ENCODE assay signal across 1 cellular context in the genomic region with DNA sequence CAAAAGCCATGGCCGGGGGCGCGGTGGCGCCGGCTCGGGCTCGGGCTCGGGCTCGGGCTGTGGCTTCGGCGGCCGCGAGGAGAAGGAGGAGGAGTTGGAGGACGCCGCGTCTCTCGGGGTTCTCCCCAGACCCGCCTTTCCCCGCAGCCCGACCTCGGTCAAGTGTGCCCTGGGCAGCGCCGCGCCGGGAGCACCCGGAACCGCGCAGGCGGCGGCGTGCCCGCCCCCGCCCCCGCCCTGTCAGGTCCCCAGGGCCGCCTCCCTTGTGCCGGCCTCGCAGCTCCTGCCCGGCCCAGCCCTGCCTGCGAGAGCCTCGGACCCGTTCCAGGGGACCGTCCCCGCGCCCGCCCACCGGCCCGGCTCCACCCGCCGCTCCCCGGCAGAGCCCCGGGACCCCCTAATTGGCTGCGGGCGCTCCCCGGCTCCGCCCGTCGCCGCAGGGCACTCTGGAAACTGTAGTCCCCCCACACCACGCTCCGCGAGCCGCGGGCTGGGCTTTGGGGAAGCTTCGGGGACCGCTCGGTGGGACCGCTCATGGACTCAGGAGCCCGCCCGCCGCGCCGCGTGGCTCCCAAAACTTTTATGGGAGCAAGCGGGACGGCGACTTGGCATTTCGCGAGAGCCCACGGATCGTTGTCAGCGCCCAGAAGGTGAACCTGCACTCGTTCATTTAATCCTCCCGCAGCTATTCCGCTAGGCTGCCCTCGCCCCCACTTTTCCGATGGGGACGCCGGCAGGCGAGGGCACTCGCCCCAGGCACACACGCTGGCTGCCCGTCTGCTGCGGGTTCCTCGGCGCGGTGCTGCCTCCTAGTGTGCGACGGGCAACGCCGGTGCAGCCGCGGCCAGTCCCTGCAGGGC.
TF ChIP-seq lines count a peak whose summit lies in the region.

A gene (minus strand): TSS at position 192 of the 860 bp plus-strand sequence. CDS start 182 bp downstream, at position 10.

TF ChIP-seq in GM12878, 131 proteins besides CTCF, POLR2A, EP300 and RAD21 (continued from another document and continues in another):
- TF ChIP-seq ZBED1 (IDR thresholded peaks at IDR 0.05; ENCODE audit: borderline replicate concordance), result no peak
- peak; percentile 96 for TF ChIP-seq SMARCA5 (IDR thresholded peaks at IDR 0.05)
- TF ChIP-seq HDGF (IDR thresholded peaks at IDR 0.05), result peak; percentile 49; the same call in 1 of the 2 replicates
- peak; percentile 77 for TF ChIP-seq LARP7 (IDR thresholded peaks at IDR 0.05)
- TF ChIP-seq PAX5 (IDR thresholded peaks at IDR 0.05; ENCODE audit: borderline replicate concordance, low read depth, low read length), result peak; percentile 86
- no peak for TF ChIP-seq JUND (IDR thresholded peaks at IDR 0.05; ENCODE audit: low read depth, low read length)
- TF ChIP-seq, protein P1, sequence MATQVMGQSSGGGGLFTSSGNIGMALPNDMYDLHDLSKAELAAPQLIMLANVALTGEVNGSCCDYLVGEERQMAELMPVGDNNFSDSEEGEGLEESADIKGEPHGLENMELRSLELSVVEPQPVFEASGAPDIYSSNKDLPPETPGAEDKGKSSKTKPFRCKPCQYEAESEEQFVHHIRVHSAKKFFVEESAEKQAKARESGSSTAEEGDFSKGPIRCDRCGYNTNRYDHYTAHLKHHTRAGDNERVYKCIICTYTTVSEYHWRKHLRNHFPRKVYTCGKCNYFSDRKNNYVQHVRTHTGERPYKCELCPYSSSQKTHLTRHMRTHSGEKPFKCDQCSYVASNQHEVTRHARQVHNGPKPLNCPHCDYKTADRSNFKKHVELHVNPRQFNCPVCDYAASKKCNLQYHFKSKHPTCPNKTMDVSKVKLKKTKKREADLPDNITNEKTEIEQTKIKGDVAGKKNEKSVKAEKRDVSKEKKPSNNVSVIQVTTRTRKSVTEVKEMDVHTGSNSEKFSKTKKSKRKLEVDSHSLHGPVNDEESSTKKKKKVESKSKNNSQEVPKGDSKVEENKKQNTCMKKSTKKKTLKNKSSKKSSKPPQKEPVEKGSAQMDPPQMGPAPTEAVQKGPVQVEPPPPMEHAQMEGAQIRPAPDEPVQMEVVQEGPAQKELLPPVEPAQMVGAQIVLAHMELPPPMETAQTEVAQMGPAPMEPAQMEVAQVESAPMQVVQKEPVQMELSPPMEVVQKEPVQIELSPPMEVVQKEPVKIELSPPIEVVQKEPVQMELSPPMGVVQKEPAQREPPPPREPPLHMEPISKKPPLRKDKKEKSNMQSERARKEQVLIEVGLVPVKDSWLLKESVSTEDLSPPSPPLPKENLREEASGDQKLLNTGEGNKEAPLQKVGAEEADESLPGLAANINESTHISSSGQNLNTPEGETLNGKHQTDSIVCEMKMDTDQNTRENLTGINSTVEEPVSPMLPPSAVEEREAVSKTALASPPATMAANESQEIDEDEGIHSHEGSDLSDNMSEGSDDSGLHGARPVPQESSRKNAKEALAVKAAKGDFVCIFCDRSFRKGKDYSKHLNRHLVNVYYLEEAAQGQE (IDR thresholded peaks at IDR 0.05; ENCODE audit: low read depth, low read length), result no peak
- peak; percentile 89 for TF ChIP-seq EED (IDR thresholded peaks at IDR 0.05; ENCODE audit: low read depth)
- TF ChIP-seq, protein P2, sequence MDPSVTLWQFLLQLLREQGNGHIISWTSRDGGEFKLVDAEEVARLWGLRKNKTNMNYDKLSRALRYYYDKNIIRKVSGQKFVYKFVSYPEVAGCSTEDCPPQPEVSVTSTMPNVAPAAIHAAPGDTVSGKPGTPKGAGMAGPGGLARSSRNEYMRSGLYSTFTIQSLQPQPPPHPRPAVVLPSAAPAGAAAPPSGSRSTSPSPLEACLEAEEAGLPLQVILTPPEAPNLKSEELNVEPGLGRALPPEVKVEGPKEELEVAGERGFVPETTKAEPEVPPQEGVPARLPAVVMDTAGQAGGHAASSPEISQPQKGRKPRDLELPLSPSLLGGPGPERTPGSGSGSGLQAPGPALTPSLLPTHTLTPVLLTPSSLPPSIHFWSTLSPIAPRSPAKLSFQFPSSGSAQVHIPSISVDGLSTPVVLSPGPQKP (IDR thresholded peaks at IDR 0.05; ENCODE audit: low read depth, low read length), result no peak; the same call in 1 of the 2 replicates
- TF ChIP-seq RCOR1 (conservative IDR thresholded peaks at IDR 0.05; ENCODE audit: low read depth, low read length), result no peak
- peak; percentile 78; the same call in 1 of the 2 replicates for TF ChIP-seq CHD4 (IDR thresholded peaks at IDR 0.05)
- TF ChIP-seq, protein P3, sequence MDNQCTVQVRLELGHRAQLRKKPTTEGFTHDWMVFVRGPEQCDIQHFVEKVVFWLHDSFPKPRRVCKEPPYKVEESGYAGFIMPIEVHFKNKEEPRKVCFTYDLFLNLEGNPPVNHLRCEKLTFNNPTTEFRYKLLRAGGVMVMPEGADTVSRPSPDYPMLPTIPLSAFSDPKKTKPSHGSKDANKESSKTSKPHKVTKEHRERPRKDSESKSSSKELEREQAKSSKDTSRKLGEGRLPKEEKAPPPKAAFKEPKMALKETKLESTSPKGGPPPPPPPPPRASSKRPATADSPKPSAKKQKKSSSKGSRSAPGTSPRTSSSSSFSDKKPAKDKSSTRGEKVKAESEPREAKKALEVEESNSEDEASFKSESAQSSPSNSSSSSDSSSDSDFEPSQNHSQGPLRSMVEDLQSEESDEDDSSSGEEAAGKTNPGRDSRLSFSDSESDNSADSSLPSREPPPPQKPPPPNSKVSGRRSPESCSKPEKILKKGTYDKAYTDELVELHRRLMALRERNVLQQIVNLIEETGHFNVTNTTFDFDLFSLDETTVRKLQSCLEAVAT (IDR thresholded peaks at IDR 0.05), result 0 out of 2 replicates have a peak, but pooled peaks have one; percentile 43
- TF ChIP-seq SUZ12 (IDR thresholded peaks at IDR 0.05; ENCODE audit: unreplicated experiment), result no peak
- peak; percentile 75; the same call in 1 of the 2 replicates for TF ChIP-seq ZNF207 (IDR thresholded peaks at IDR 0.05; ENCODE audit: borderline replicate concordance)
- TF ChIP-seq, protein P4, sequence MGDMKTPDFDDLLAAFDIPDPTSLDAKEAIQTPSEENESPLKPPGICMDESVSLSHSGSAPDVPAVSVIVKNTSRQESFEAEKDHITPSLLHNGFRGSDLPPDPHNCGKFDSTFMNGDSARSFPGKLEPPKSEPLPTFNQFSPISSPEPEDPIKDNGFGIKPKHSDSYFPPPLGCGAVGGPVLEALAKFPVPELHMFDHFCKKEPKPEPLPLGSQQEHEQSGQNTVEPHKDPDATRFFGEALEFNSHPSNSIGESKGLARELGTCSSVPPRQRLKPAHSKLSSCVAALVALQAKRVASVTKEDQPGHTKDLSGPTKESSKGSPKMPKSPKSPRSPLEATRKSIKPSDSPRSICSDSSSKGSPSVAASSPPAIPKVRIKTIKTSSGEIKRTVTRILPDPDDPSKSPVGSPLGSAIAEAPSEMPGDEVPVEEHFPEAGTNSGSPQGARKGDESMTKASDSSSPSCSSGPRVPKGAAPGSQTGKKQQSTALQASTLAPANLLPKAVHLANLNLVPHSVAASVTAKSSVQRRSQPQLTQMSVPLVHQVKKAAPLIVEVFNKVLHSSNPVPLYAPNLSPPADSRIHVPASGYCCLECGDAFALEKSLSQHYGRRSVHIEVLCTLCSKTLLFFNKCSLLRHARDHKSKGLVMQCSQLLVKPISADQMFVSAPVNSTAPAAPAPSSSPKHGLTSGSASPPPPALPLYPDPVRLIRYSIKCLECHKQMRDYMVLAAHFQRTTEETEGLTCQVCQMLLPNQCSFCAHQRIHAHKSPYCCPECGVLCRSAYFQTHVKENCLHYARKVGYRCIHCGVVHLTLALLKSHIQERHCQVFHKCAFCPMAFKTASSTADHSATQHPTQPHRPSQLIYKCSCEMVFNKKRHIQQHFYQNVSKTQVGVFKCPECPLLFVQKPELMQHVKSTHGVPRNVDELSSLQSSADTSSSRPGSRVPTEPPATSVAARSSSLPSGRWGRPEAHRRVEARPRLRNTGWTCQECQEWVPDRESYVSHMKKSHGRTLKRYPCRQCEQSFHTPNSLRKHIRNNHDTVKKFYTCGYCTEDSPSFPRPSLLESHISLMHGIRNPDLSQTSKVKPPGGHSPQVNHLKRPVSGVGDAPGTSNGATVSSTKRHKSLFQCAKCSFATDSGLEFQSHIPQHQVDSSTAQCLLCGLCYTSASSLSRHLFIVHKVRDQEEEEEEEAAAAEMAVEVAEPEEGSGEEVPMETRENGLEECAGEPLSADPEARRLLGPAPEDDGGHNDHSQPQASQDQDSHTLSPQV (IDR thresholded peaks at IDR 0.05), result 0 out of 2 replicates have a peak, but pooled peaks have one; percentile 49
- no peak for TF ChIP-seq WRNIP1 (IDR thresholded peaks at IDR 0.05; ENCODE audit: borderline replicate concordance, low read depth, low read length)
- no peak for TF ChIP-seq CEBPB (IDR thresholded peaks at IDR 0.05; ENCODE audit: borderline replicate concordance in 1 of 2, low read depth in 2 of 2, low read length in 2 of 2)
- no peak for TF ChIP-seq NFIC (IDR thresholded peaks at IDR 0.05; ENCODE audit: low read depth, low read length)
- TF ChIP-seq MTA3 (IDR thresholded peaks at IDR 0.05; ENCODE audit: borderline replicate concordance, low read length), result no peak
- no peak for TF ChIP-seq BMI1 (IDR thresholded peaks at IDR 0.05; ENCODE audit: borderline replicate concordance)
- TF ChIP-seq IRF4 (IDR thresholded peaks at IDR 0.05; ENCODE audit: low read depth, low read length), result no peak
- TF ChIP-seq KLF5 (IDR thresholded peaks at IDR 0.05; ENCODE audit: partially characterized antibody), result no peak
- peak; percentile 64 to 89; a peak in 3 of 4 replicates for TF ChIP-seq BHLHE40 (IDR thresholded peaks at IDR 0.05; ENCODE audit: borderline replicate concordance in 1 of 2, low read depth in 2 of 2, low read length in 1 of 2)
- TF ChIP-seq, protein P5, sequence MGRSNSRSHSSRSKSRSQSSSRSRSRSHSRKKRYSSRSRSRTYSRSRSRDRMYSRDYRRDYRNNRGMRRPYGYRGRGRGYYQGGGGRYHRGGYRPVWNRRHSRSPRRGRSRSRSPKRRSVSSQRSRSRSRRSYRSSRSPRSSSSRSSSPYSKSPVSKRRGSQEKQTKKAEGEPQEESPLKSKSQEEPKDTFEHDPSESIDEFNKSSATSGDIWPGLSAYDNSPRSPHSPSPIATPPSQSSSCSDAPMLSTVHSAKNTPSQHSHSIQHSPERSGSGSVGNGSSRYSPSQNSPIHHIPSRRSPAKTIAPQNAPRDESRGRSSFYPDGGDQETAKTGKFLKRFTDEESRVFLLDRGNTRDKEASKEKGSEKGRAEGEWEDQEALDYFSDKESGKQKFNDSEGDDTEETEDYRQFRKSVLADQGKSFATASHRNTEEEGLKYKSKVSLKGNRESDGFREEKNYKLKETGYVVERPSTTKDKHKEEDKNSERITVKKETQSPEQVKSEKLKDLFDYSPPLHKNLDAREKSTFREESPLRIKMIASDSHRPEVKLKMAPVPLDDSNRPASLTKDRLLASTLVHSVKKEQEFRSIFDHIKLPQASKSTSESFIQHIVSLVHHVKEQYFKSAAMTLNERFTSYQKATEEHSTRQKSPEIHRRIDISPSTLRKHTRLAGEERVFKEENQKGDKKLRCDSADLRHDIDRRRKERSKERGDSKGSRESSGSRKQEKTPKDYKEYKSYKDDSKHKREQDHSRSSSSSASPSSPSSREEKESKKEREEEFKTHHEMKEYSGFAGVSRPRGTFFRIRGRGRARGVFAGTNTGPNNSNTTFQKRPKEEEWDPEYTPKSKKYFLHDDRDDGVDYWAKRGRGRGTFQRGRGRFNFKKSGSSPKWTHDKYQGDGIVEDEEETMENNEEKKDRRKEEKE (IDR thresholded peaks at IDR 0.05), result no peak
- TF ChIP-seq PML (IDR thresholded peaks at IDR 0.05; ENCODE audit: low read length), result no peak
- TF ChIP-seq, protein P6, sequence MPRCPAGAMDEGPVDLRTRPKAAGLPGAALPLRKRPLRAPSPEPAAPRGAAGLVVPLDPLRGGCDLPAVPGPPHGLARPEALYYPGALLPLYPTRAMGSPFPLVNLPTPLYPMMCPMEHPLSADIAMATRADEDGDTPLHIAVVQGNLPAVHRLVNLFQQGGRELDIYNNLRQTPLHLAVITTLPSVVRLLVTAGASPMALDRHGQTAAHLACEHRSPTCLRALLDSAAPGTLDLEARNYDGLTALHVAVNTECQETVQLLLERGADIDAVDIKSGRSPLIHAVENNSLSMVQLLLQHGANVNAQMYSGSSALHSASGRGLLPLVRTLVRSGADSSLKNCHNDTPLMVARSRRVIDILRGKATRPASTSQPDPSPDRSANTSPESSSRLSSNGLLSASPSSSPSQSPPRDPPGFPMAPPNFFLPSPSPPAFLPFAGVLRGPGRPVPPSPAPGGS (IDR thresholded peaks at IDR 0.05; ENCODE audit: borderline replicate concordance, insufficient read depth, low read depth, low read length, poor library complexity, severe bottlenecking), result peak; percentile 57
- no peak for TF ChIP-seq FOS (IDR thresholded peaks at IDR 0.05; ENCODE audit: borderline replicate concordance, extremely low read depth, insufficient read length)
- TF ChIP-seq SIN3A (IDR thresholded peaks at IDR 0.05; ENCODE audit: low read depth, low read length), result 0 out of 2 replicates have a peak, but pooled peaks have one; percentile 42
- TF ChIP-seq CREM (IDR thresholded peaks at IDR 0.05; ENCODE audit: low read depth), result peak; percentile 30; the same call in 1 of the 2 replicates
- TF ChIP-seq STAT3 (IDR thresholded peaks at IDR 0.05; ENCODE audit: low read depth, low read length), result no peak
- TF ChIP-seq, protein P7, sequence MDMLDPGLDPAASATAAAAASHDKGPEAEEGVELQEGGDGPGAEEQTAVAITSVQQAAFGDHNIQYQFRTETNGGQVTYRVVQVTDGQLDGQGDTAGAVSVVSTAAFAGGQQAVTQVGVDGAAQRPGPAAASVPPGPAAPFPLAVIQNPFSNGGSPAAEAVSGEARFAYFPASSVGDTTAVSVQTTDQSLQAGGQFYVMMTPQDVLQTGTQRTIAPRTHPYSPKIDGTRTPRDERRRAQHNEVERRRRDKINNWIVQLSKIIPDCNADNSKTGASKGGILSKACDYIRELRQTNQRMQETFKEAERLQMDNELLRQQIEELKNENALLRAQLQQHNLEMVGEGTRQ (IDR thresholded peaks at IDR 0.05; ENCODE audit: borderline replicate concordance, low read depth, low read length), result no peak
- TF ChIP-seq HDAC6 (IDR thresholded peaks at IDR 0.05; ENCODE audit: unreplicated experiment), result no peak
- TF ChIP-seq JUNB (IDR thresholded peaks at IDR 0.05), result no peak
- TF ChIP-seq MYC (IDR thresholded peaks at IDR 0.05; ENCODE audit: insufficient read depth, insufficient read length, insufficient replicate concordance, low read length, severe bottlenecking), result no peak
- TF ChIP-seq MXI1 (IDR thresholded peaks at IDR 0.05; ENCODE audit: low read depth, low read length), result peak; percentile 73
- TF ChIP-seq TCF3 (IDR thresholded peaks at IDR 0.05; ENCODE audit: borderline replicate concordance, insufficient read depth, low read depth, low read length), result no peak
- peak; percentile 5; the same call in 1 of the 2 replicates for TF ChIP-seq ZNF24 (IDR thresholded peaks at IDR 0.05)
- TF ChIP-seq, protein P8, sequence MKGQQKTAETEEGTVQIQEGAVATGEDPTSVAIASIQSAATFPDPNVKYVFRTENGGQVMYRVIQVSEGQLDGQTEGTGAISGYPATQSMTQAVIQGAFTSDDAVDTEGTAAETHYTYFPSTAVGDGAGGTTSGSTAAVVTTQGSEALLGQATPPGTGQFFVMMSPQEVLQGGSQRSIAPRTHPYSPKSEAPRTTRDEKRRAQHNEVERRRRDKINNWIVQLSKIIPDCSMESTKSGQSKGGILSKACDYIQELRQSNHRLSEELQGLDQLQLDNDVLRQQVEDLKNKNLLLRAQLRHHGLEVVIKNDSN (IDR thresholded peaks at IDR 0.05; ENCODE audit: borderline replicate concordance, extremely low read length, insufficient read depth, low read depth, low read length), result no peak
- peak; percentile 78 for TF ChIP-seq RELA (IDR thresholded peaks at IDR 0.05; ENCODE audit: borderline replicate concordance, partially characterized antibody)
